ENCODE assay signal across 1 cellular context in genomic region chr6:41723178-41723935, GRCh38.
A peak's percentile ranks its signal among the peaks of the same experiment; 100 is the strongest.
TF ChIP-seq lines count a peak whose summit lies in the region.

No MANE protein-coding gene starts in this region.

TF ChIP-seq in HepG2, 621 proteins besides CTCF, POLR2A, EP300 and RAD21 (continued from another document and continues in another):
- 0 out of 2 replicates have a peak, but pooled peaks have one; percentile 53 for TF ChIP-seq ZNF274 (CRISPR knock-in tag; IDR thresholded peaks at IDR 0.05)
- TF ChIP-seq ZNF598 (CRISPR knock-in tag; IDR thresholded peaks at IDR 0.05; ENCODE audit: borderline replicate concordance), result peak; percentile 88; the same call in 1 of the 2 replicates
- TF ChIP-seq CHD2 (IDR thresholded peaks at IDR 0.05; ENCODE audit: low read depth, low read length), result no peak
- TF ChIP-seq RERE (CRISPR knock-in tag; IDR thresholded peaks at IDR 0.05; ENCODE audit: low read depth), result 0 out of 2 replicates have a peak, but pooled peaks have one; percentile 53
- TF ChIP-seq SIN3A (IDR thresholded peaks at IDR 0.05; ENCODE audit: borderline replicate concordance, low read depth, low read length), result peak; percentile 55; the same call in 1 of the 2 replicates
- TF ChIP-seq ZNF280D (CRISPR knock-in tag; IDR thresholded peaks at IDR 0.05), result peak; percentile 72; the same call in 1 of the 2 replicates
- no peak for TF ChIP-seq ATF1 (CRISPR knock-in tag; IDR thresholded peaks at IDR 0.05)
- TF ChIP-seq CENPT (CRISPR knock-in tag; IDR thresholded peaks at IDR 0.05; ENCODE audit: low read depth), result no peak
- TF ChIP-seq GATAD2A (CRISPR knock-in tag; IDR thresholded peaks at IDR 0.05), result peak; percentile 79
- no peak for TF ChIP-seq ZNF724P (CRISPR knock-in tag; IDR thresholded peaks at IDR 0.05; ENCODE audit: borderline replicate concordance)
- TF ChIP-seq SP5 (CRISPR knock-in tag; IDR thresholded peaks at IDR 0.05; ENCODE audit: borderline replicate concordance, low read depth), result 0 out of 2 replicates have a peak, but pooled peaks have one; percentile 12
- TF ChIP-seq ZNF564 (CRISPR knock-in tag; IDR thresholded peaks at IDR 0.05), result peak; percentile 89; the same call in 1 of the 2 replicates
- TF ChIP-seq HNRNPL (IDR thresholded peaks at IDR 0.05; ENCODE audit: low read depth, low read length), result 0 out of 2 replicates have a peak, but pooled peaks have one; percentile 69
- peak; percentile 39; the same call in 1 of the 2 replicates for TF ChIP-seq PHF20 (CRISPR knock-in tag; IDR thresholded peaks at IDR 0.05)
- no peak for TF ChIP-seq NFAT5 (CRISPR knock-in tag; IDR thresholded peaks at IDR 0.05)
- TF ChIP-seq BHLHE40 (IDR thresholded peaks at IDR 0.05; ENCODE audit: low read length), result no peak
- TF ChIP-seq ONECUT2 (CRISPR knock-in tag; IDR thresholded peaks at IDR 0.05), result no peak
- TF ChIP-seq SRY (CRISPR knock-in tag; IDR thresholded peaks at IDR 0.05), result peak; percentile 54; the same call in 1 of the 2 replicates
- TF ChIP-seq NR2C2 (CRISPR knock-in tag; IDR thresholded peaks at IDR 0.05; ENCODE audit: borderline replicate concordance), result 0 out of 2 replicates have a peak, but pooled peaks have one; percentile 44
- no peak for TF ChIP-seq GATAD1 (CRISPR knock-in tag; IDR thresholded peaks at IDR 0.05)
- no peak for TF ChIP-seq FOXP1 (IDR thresholded peaks at IDR 0.05)
- TF ChIP-seq FOXP1 (CRISPR knock-in tag; IDR thresholded peaks at IDR 0.05), result peak; percentile 40; the same call in 1 of the 2 replicates
- TF ChIP-seq ZNF350 (CRISPR knock-in tag; IDR thresholded peaks at IDR 0.05; ENCODE audit: borderline replicate concordance, low read depth), result no peak
- peak; percentile 75; the same call in 1 of the 2 replicates for TF ChIP-seq ZNF430 (CRISPR knock-in tag; IDR thresholded peaks at IDR 0.05)
- TF ChIP-seq RFXAP (CRISPR knock-in tag; IDR thresholded peaks at IDR 0.05; ENCODE audit: borderline replicate concordance), result 0 out of 2 replicates have a peak, but pooled peaks have one; percentile 63
- peak; percentile 47 for TF ChIP-seq TEAD3 (CRISPR knock-in tag; optimal IDR thresholded peaks at IDR 0.05; ENCODE audit: borderline replicate concordance)
- TF ChIP-seq MED13 (CRISPR knock-in tag; IDR thresholded peaks at IDR 0.05), result peak; percentile 81; the same call in 1 of the 2 replicates
- no peak for TF ChIP-seq ZNF10 (CRISPR knock-in tag; IDR thresholded peaks at IDR 0.05; ENCODE audit: borderline replicate concordance, low read depth)
- TF ChIP-seq TAF1 (CRISPR knock-in tag; IDR thresholded peaks at IDR 0.05), result peak; percentile 56; the same call in 1 of the 2 replicates
- TF ChIP-seq PHF21A (CRISPR knock-in tag; IDR thresholded peaks at IDR 0.05), result peak; percentile 91
- TF ChIP-seq GMEB2 (CRISPR knock-in tag; IDR thresholded peaks at IDR 0.05; ENCODE audit: low read depth), result no peak
- TF ChIP-seq NRL (CRISPR knock-in tag; IDR thresholded peaks at IDR 0.05; ENCODE audit: borderline replicate concordance), result no peak
- no peak for TF ChIP-seq PCBP1 (IDR thresholded peaks at IDR 0.05; ENCODE audit: borderline replicate concordance, low read depth, low read length)
- TF ChIP-seq ZBTB20 (CRISPR knock-in tag; IDR thresholded peaks at IDR 0.05; ENCODE audit: borderline replicate concordance, low read depth), result peak; percentile 23; the same call in 1 of the 2 replicates
- 0 out of 2 replicates have a peak, but pooled peaks have one; percentile 37 for TF ChIP-seq HMG20B (CRISPR knock-in tag; conservative IDR thresholded peaks at IDR 0.05)
- TF ChIP-seq ZSCAN9 (CRISPR knock-in tag; IDR thresholded peaks at IDR 0.05; ENCODE audit: borderline replicate concordance), result peak; percentile 57; the same call in 1 of the 2 replicates
- no peak for TF ChIP-seq ZNF333 (CRISPR knock-in tag; IDR thresholded peaks at IDR 0.05; ENCODE audit: borderline replicate concordance)
- 0 out of 2 replicates have a peak, but pooled peaks have one; percentile 39 for TF ChIP-seq ZNF142 (CRISPR knock-in tag; IDR thresholded peaks at IDR 0.05)
- 0 out of 2 replicates have a peak, but pooled peaks have one; percentile 51 for TF ChIP-seq NFATC3 (CRISPR knock-in tag; IDR thresholded peaks at IDR 0.05)
- TF ChIP-seq FOSL1 (CRISPR knock-in tag; IDR thresholded peaks at IDR 0.05; ENCODE audit: borderline replicate concordance), result peak; percentile 46; the same call in 1 of the 2 replicates
- TF ChIP-seq ZKSCAN8 (CRISPR knock-in tag; IDR thresholded peaks at IDR 0.05; ENCODE audit: borderline replicate concordance), result peak; percentile 90
